In the genomic region with DNA sequence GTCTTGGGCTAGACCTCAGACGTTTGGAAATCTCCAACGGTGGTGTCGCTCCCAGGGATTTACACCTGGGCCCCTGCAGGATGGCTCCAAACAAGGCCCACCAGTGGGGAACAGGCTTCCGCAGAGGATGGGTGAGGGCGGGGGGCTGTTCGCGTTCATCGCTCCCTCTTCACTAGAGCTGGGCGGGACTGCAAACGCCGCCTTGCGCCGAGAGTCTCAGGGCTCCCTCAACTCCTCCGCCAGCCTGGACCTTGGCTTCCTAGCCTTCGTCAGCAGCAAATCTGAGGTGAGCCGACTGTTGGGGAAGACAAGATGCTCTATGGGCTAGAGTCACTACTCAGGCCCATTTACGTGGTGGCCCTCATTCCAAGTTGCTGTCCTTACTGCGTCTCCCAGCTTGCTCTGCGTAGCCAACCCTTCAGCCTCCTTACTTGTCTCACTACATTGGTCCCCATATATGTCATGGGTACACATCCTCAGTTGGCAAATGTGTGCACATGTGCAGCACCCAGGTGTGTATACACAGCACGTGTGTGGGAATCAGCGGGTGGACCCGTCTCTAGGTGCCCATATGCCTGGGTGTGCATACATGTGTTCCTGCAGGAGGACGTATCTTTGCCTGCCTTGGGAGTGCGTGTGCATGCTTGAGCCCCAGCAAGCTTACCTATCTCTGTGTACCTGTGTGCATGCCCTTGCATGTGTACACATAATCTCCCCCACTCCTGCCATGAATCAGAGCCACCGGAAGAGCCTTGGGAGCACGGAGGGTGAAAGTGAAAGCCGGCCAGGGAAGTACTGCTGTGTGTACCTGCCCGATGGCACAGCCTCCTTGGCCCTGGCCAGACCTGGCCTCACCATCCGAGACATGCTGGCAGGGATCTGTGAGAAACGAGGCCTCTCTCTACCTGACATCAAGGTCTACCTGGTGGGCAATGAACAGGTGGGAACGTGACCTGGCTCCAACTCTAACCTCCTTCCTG, we compare ENCODE assay signal across 1 cellular context.
TF ChIP-seq lines count a peak whose summit lies in the region.

No MANE protein-coding gene starts in this region.

TF ChIP-seq in K562, 482 proteins besides CTCF, POLR2A, EP300 and RAD21 (continued from another document):
- TF ChIP-seq, protein P1, sequence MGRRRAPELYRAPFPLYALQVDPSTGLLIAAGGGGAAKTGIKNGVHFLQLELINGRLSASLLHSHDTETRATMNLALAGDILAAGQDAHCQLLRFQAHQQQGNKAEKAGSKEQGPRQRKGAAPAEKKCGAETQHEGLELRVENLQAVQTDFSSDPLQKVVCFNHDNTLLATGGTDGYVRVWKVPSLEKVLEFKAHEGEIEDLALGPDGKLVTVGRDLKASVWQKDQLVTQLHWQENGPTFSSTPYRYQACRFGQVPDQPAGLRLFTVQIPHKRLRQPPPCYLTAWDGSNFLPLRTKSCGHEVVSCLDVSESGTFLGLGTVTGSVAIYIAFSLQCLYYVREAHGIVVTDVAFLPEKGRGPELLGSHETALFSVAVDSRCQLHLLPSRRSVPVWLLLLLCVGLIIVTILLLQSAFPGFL (CRISPR knock-in tag; IDR thresholded peaks at IDR 0.05), result no peak
- no peak for TF ChIP-seq POU5F1 (IDR thresholded peaks at IDR 0.05; ENCODE audit: borderline replicate concordance, low read depth, low read length, partially characterized antibody)
- TF ChIP-seq BMI1 (IDR thresholded peaks at IDR 0.05; ENCODE audit: low read length), result no peak
- TF ChIP-seq CC2D1A (IDR thresholded peaks at IDR 0.05), result no peak
TF ChIP-seq in K562: peak in this region for 11.
